ENCODE assay signal across 8 cellular contexts in genomic region chr11:554824-555499, GRCh38. TPM values are rescaled to one million over a fixed set of nuclear protein-coding genes. Genes with fewer than 3 reads are reported as not detected.
A peak's percentile ranks its signal among the peaks of the same experiment; 100 is the strongest.
DNase-seq lines count a peak whose midpoint lies in the region; ATAC-seq and TF ChIP-seq lines count a peak whose summit lies in the region.

No MANE protein-coding gene starts in this region.

- TF ChIP-seq CTCF in MM.1S (IDR thresholded peaks at IDR 0.05; ENCODE audit: low read length) = peak; percentile 51

- H3K4me2 ChIP-seq in MM.1S (ENCODE audit: low read depth, low read length) = peak overlapping the region; percentile 99

- H3K79me2 ChIP-seq in ACC112 (ENCODE audit: control insufficient read depth, insufficient read depth, low read length, unreplicated experiment) = no peaks in the 10 kb centered on the region
- no peaks in the 10 kb centered on the region for H3K79me2 ChIP-seq in MM.1S (ENCODE audit: low read length)

- no peaks in the 10 kb centered on the region for H3K9me3 ChIP-seq in MM.1S (replicated peaks; ENCODE audit: insufficient read depth, low read length)
- H3K9me3 ChIP-seq in right cardiac atrium (ENCODE audit: control insufficient read depth, low read length) = no peaks in the 10 kb centered on the region

- H3K36me3 ChIP-seq in ACC112 (ENCODE audit: insufficient read depth, low read length) (no peaks in the 10 kb centered on the region), MM.1S (replicated peaks; ENCODE audit: insufficient read depth, low read length) (no peaks in the 10 kb centered on the region)

- H3K4me1 ChIP-seq in ACC112 (ENCODE audit: control insufficient read depth, insufficient read depth, low read length, unreplicated experiment) (peaks cover 4% of the 10 kb centered on the region), MM.1S (ENCODE audit: low read length) (peaks cover 3% of the 10 kb centered on the region), right cardiac atrium (ENCODE audit: control insufficient read depth, insufficient read depth, low read length) (no peaks in the 10 kb centered on the region)

- H3K4me1 Mint-ChIP-seq in activated naive CD4-positive, alpha-beta T cell treated with anti-CD3 and anti-CD28 coated beads, Interleukin-2, amount 50 U/mL, for 24 hours = peaks cover 8% of the 10 kb centered on the region

- H3K27ac ChIP-seq in ACC112 (ENCODE audit: low read depth, low read length) = no peak overlapping the region
- no peak overlapping the region for H3K27ac ChIP-seq in MM.1S (ENCODE audit: low read length)
- no peak overlapping the region for H3K27ac ChIP-seq in right cardiac atrium (ENCODE audit: low read length)
- peak overlapping the region in 5 of 21 experiments; percentile 1 to 77 (median 32) for H3K27ac ChIP-seq in skin epidermis

- H3K9ac ChIP-seq in MM.1S (ENCODE audit: low read length) = peak overlapping the region; percentile 62; the same call in 1 of the 2 replicates

- peak; percentile 67 for ATAC-seq in GM19023 (IDR thresholded peaks at IDR 0.05; ENCODE audit: unreplicated experiment)
- ATAC-seq in SK-N-SH treated with all-trans-retinoic acid at 6 μM for 48 hours = peak; percentile 67
- peak; percentile 27 to 39 for ATAC-seq in right cardiac atrium
- ATAC-seq in GM18517 (IDR thresholded peaks at IDR 0.05; ENCODE audit: unreplicated experiment) = no peak

- no peaks in the 10 kb centered on the region for H3K9me2 ChIP-seq in MM.1S (replicated peaks; ENCODE audit: insufficient read depth, low read length)

- H3K9me3 Mint-ChIP-seq in activated naive CD4-positive, alpha-beta T cell treated with anti-CD3 and anti-CD28 coated beads, Interleukin-2, amount 50 U/mL, for 24 hours = no peaks in the 10 kb centered on the region

- H3F3A ChIP-seq in MM.1S (ENCODE audit: insufficient read depth, low read length) = no peaks in the 10 kb centered on the region

- H3K27me3 Mint-ChIP-seq in activated naive CD4-positive, alpha-beta T cell treated with anti-CD3 and anti-CD28 coated beads, Interleukin-2, amount 50 U/mL, for 24 hours = no peaks in the 10 kb centered on the region

- intact Hi-C loops in right cardiac atrium (cut with DNase I) = loop anchor here (2.0 to 10.0 kb wide), 3 partner anchors 170 to 172 kb away; no protein-coding TSS in a partner anchor

- WGBS in right cardiac atrium = 1% methylated on average over 52 of the region's 65 CpGs

- H3K4me3 ChIP-seq in ACC112 (ENCODE audit: low read depth, low read length) (peak overlapping the region; percentile 25; the same call in 1 of the 2 replicates), MM.1S (ENCODE audit: low read length) (peak overlapping the region; percentile 62), right cardiac atrium (ENCODE audit: low read length) (peak overlapping the region; percentile 24), skin epidermis (peak overlapping the region; percentile 10 to 52 (median 30))

- H3K27ac Mint-ChIP-seq in activated naive CD4-positive, alpha-beta T cell treated with anti-CD3 and anti-CD28 coated beads, Interleukin-2, amount 50 U/mL, for 24 hours = no peak overlapping the region

- DNase-seq in MM.1S (peak; percentile 86), right cardiac atrium (peak in 2 of 3 donors; percentile 80 to 81)

- no peaks in the 10 kb centered on the region for H3K36me3 Mint-ChIP-seq in activated naive CD4-positive, alpha-beta T cell treated with anti-CD3 and anti-CD28 coated beads, Interleukin-2, amount 50 U/mL, for 24 hours

- no peaks in the 10 kb centered on the region for H4K20me1 ChIP-seq in MM.1S (ENCODE audit: insufficient read depth, low read length)

- H3K4me3 Mint-ChIP-seq in activated naive CD4-positive, alpha-beta T cell treated with anti-CD3 and anti-CD28 coated beads, Interleukin-2, amount 50 U/mL, for 24 hours = peak overlapping the region; percentile 52

- H3K27me3 ChIP-seq in ACC112 (ENCODE audit: insufficient read depth, low read length) (peaks cover 43% of the 10 kb centered on the region), MM.1S (replicated peaks; ENCODE audit: insufficient read depth, low read length) (peaks cover 28% of the 10 kb centered on the region), right cardiac atrium (ENCODE audit: control insufficient read depth, insufficient read depth) (no peaks in the 10 kb centered on the region)

- H2AFZ ChIP-seq in ACC112 (ENCODE audit: low read length, unreplicated experiment) (no peak overlapping the region), MM.1S (ENCODE audit: low read length) (peak overlapping the region; percentile 87)

TF ChIP-seq in SK-N-SH treated with all-trans-retinoic acid at 6 μM for 48 hours, 23 proteins besides CTCF, POLR2A, EP300 and RAD21 (continues in another document):
- TF ChIP-seq POU6F1 (CRISPR knock-in tag; IDR thresholded peaks at IDR 0.05; ENCODE audit: borderline replicate concordance, low read depth) (no peak), CSRNP3 (CRISPR knock-in tag; IDR thresholded peaks at IDR 0.05) (no peak), ESRRG (CRISPR knock-in tag; IDR thresholded peaks at IDR 0.05) (no peak), TSHZ2 (CRISPR knock-in tag; IDR thresholded peaks at IDR 0.05) (no peak), ZFP30 (CRISPR knock-in tag; IDR thresholded peaks at IDR 0.05) (no peak), PATZ1 (CRISPR knock-in tag; IDR thresholded peaks at IDR 0.05; ENCODE audit: borderline replicate concordance) (no peak), GLIS3 (CRISPR knock-in tag; IDR thresholded peaks at IDR 0.05) (no peak)

RNA-seq across cellular contexts. Expression of gene LMNTD2, which starts 5.6 kb away (rescaled TPM):
- 1 to 10 TPM in 2 of 4 donors, under 1 TPM in 2; 0.65 to 1.4 (median 0.83) TPM for total RNA-seq in right cardiac atrium
- 0.50 TPM for polyA plus RNA-seq in right cardiac atrium

RNA-seq across cellular contexts. Expression of gene RASSF7, which starts 5.8 kb away (rescaled TPM):
- 1 to 10 TPM; 2.5 to 6.3 (median 3.5) TPM for total RNA-seq in right cardiac atrium
- 5.3 TPM for polyA plus RNA-seq in right cardiac atrium

RNA-seq across cellular contexts. Expression of gene LRRC56, which starts 17.6 kb away (rescaled TPM):
- total RNA-seq in right cardiac atrium = under 1 TPM; 0.36 to 0.59 (median 0.43) TPM
- polyA plus RNA-seq in right cardiac atrium = 0.48 TPM

RNA-seq across cellular contexts. Expression of gene HRAS, which starts 19.6 kb away (rescaled TPM):
- total RNA-seq in right cardiac atrium = 10 to 100 TPM; 45.7 to 60.4 (median 49.3) TPM
- 64.4 TPM for polyA plus RNA-seq in right cardiac atrium

RNA-seq across cellular contexts. Expression of gene PHRF1, which starts 21.3 kb away (rescaled TPM):
- 10 to 100 TPM; 18.2 to 20.8 (median 20.1) TPM for total RNA-seq in right cardiac atrium
- 17.0 TPM for polyA plus RNA-seq in right cardiac atrium
